Comparison of ENCODE assay signal across 1 cellular context in the genomic region with DNA sequence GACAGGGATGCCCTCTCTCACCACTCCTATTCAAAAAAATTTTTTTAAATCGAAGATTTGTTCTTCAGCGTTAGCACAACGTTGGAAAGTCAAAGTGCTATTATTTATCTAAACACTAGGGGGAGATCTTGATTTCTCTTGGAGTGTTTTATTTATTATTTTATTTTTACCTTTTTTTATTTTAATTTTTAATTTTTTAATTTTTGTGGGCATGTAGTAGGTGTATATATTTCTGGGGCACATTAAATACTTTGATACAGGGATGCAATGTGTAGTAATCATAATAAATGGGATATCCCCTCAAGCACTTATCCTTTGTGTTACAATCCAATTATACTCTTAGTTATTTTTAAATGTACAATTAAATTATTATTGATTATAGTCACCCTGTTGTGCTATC.
TF ChIP-seq lines count a peak whose summit lies in the region.

No MANE protein-coding gene starts in this region.

TF ChIP-seq in HCT116, 20 proteins besides CTCF, POLR2A, EP300 and RAD21 (continued from another document):
- TF ChIP-seq, protein P1, sequence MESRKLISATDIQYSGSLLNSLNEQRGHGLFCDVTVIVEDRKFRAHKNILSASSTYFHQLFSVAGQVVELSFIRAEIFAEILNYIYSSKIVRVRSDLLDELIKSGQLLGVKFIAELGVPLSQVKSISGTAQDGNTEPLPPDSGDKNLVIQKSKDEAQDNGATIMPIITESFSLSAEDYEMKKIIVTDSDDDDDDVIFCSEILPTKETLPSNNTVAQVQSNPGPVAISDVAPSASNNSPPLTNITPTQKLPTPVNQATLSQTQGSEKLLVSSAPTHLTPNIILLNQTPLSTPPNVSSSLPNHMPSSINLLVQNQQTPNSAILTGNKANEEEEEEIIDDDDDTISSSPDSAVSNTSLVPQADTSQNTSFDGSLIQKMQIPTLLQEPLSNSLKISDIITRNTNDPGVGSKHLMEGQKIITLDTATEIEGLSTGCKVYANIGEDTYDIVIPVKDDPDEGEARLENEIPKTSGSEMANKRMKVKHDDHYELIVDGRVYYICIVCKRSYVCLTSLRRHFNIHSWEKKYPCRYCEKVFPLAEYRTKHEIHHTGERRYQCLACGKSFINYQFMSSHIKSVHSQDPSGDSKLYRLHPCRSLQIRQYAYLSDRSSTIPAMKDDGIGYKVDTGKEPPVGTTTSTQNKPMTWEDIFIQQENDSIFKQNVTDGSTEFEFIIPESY (IDR thresholded peaks at IDR 0.05; ENCODE audit: extremely low read depth, insufficient replicate concordance, low read length), result no peak
- TF ChIP-seq SRF (IDR thresholded peaks at IDR 0.05; ENCODE audit: low read depth) (no peak), EGR1 (IDR thresholded peaks at IDR 0.05; ENCODE audit: low read depth) (no peak), FOSL1 (IDR thresholded peaks at IDR 0.05; ENCODE audit: low read depth) (no peak), SP1 (IDR thresholded peaks at IDR 0.05; ENCODE audit: low read depth) (no peak), YY1 (IDR thresholded peaks at IDR 0.05; ENCODE audit: extremely low read depth, insufficient replicate concordance, low read depth, low read length) (no peak), EZH2 (IDR thresholded peaks at IDR 0.05) (no peak), ZFX (IDR thresholded peaks at IDR 0.05) (no peak)
